Comparison of ENCODE assay signal across 29 cellular contexts in genomic region chr12:27851311-27851710, GRCh38.
"Had no signal": no experiment of that assay in that cellular context is flagged by ENCODE, and none has a peak within 500 bp of the region (broad histone marks: within the 10 kb centered on the region; RNA-seq: fewer than 3 reads in every experiment).

No MANE protein-coding gene starts in this region.

- DNase-seq: stimulated activated CD4-positive, alpha-beta T cell treated with anti-CD3 and anti-CD28 coated beads, Interleukin-2, amount 100 ng/mL, for 48 hours; stimulated activated CD4-positive, alpha-beta T cell treated with anti-CD3 and anti-CD28 coated beads, Interleukin-4, amount 100 ng/mL, for 1 hour; stimulated activated CD4-positive, alpha-beta T cell treated with anti-CD3 and anti-CD28 coated beads, Interleukin-4, amount 100 ng/mL, for 24 hours; stimulated activated CD4-positive, alpha-beta T cell treated with anti-CD3 and anti-CD28 coated beads, Interleukin-4, amount 100 ng/mL, for 4 hours; stimulated activated CD8-positive, alpha-beta memory T cell treated with anti-CD3 and anti-CD28 coated beads, Interleukin-4, amount 100 ng/mL, for 48 hours; stimulated activated naive B cell treated with anti-CD40 and anti-IgM and Interleukin-4, amounts not matched to agents 10 μg/mL and 1 μg/mL and 100 μg/mL, for 72 hours; stimulated activated naive CD4-positive, alpha-beta T cell; stimulated activated naive CD4-positive, alpha-beta T cell treated with Interleukin-2 at 50 U/mL for 16 hours; stimulated activated naive CD8-positive, alpha-beta T cell treated with anti-CD3 and anti-CD28 coated beads, Interleukin-15, amount 100 ng/mL, for 72 hours; stimulated activated naive CD8-positive, alpha-beta T cell treated with anti-CD3 and anti-CD28 coated beads, Interleukin-15, Interleukin-2, amounts not matched to agents 100 U/mL and 50 U/mL, for 24 hours; stomach; substantia nigra; testis; thyroid gland; tibial artery; transverse colon; trophoblast cell; upper lobe of left lung; upper lobe of right lung; uterus had no signal

- H3K9me3 Mint-ChIP-seq: stimulated activated effector memory CD8-positive, alpha-beta T cell treated with anti-CD3 and anti-CD28 coated beads, Interleukin-12 subunit alpha, Interleukin-12 subunit beta, amount 100 ng/mL, for 72 hours had no signal

- FAIRE-seq: urothelium cell line had no signal

- H3K27me3 ChIP-seq: stomach, suprapubic skin, testis, thyroid gland, tibial artery, tibial nerve, transverse colon, upper lobe of left lung, upper lobe of right lung, uterus, vagina had no signal

- H3K4me3 ChIP-seq: stomach, suprapubic skin, testis, thoracic aorta, thyroid gland, tibial artery, tibial nerve, transverse colon, upper lobe of left lung, upper lobe of right lung, uterus, vagina had no signal

- ATAC-seq: stimulated activated effector memory CD8-positive, alpha-beta T cell treated with anti-CD3 and anti-CD28 coated beads, Interleukin-12 subunit alpha, Interleukin-12 subunit beta, amount 100 ng/mL, for 72 hours; stimulated activated memory B cell treated with anti-CD40 and anti-IgM and Interleukin-4, amounts not matched to agents 10 μg/mL and 1 μg/mL and 100 μg/mL, for 72 hours; stimulated activated naive B cell treated with anti-CD40 and anti-IgM and Interleukin-4, amounts not matched to agents 10 μg/mL and 1 μg/mL and 100 μg/mL, for 72 hours; stimulated activated naive CD8-positive, alpha-beta T cell treated with anti-CD3 and anti-CD28 coated beads, Interleukin-15, amount 100 ng/mL, for 72 hours; stimulated activated naive CD8-positive, alpha-beta T cell treated with anti-CD3 and anti-CD28 coated beads, Interleukin-15, Interleukin-2, amounts not matched to agents 100 U/mL and 50 U/mL, for 24 hours; upper lobe of right lung had no signal

- H3K4me1 ChIP-seq: stomach, suprapubic skin, testis, thyroid gland, tibial artery, tibial nerve, transverse colon, upper lobe of left lung, upper lobe of right lung, uterus, vagina had no signal

- H3K36me3 Mint-ChIP-seq: stimulated activated effector memory CD8-positive, alpha-beta T cell treated with anti-CD3 and anti-CD28 coated beads, Interleukin-12 subunit alpha, Interleukin-12 subunit beta, amount 100 ng/mL, for 72 hours; stimulated activated memory B cell treated with anti-CD40 and anti-IgM and Interleukin-4, amounts not matched to agents 10 μg/mL and 1 μg/mL and 100 μg/mL, for 72 hours had no signal

- H3K27ac Mint-ChIP-seq: stimulated activated effector memory CD8-positive, alpha-beta T cell treated with anti-CD3 and anti-CD28 coated beads, Interleukin-12 subunit alpha, Interleukin-12 subunit beta, amount 100 ng/mL, for 72 hours; stimulated activated memory B cell treated with anti-CD40 and anti-IgM and Interleukin-4, amounts not matched to agents 10 μg/mL and 1 μg/mL and 100 μg/mL, for 72 hours; stimulated activated naive B cell treated with anti-CD40 and anti-IgM and Interleukin-4, amounts not matched to agents 10 μg/mL and 1 μg/mL and 100 μg/mL, for 72 hours; stimulated activated naive CD8-positive, alpha-beta T cell treated with anti-CD3 and anti-CD28 coated beads, Interleukin-15, amount 100 ng/mL, for 72 hours; stimulated activated naive CD8-positive, alpha-beta T cell treated with anti-CD3 and anti-CD28 coated beads, Interleukin-15, Interleukin-2, amounts not matched to agents 100 ng/mL and 50 ng/mL, for 24 hours; type B pancreatic cell had no signal

- H3K4me1 Mint-ChIP-seq: stimulated activated effector memory CD8-positive, alpha-beta T cell treated with anti-CD3 and anti-CD28 coated beads, Interleukin-12 subunit alpha, Interleukin-12 subunit beta, amount 100 ng/mL, for 72 hours; stimulated activated memory B cell treated with anti-CD40 and anti-IgM and Interleukin-4, amounts not matched to agents 10 μg/mL and 1 μg/mL and 100 μg/mL, for 72 hours; stimulated activated naive B cell treated with anti-CD40 and anti-IgM and Interleukin-4, amounts not matched to agents 10 μg/mL and 1 μg/mL and 100 μg/mL, for 72 hours; stimulated activated naive CD8-positive, alpha-beta T cell treated with anti-CD3 and anti-CD28 coated beads, Interleukin-15, amount 100 ng/mL, for 72 hours had no signal

- H3K36me3 ChIP-seq: stomach, suprapubic skin, thoracic aorta, thyroid gland, tibial artery, tibial nerve, transverse colon, upper lobe of left lung, upper lobe of right lung, uterus, vagina had no signal

- H3K9me3 ChIP-seq: stomach, suprapubic skin, testis, thyroid gland, tibial artery, transverse colon, upper lobe of left lung, upper lobe of right lung, uterus, vagina had no signal

- H3K4me3 Mint-ChIP-seq: stimulated activated effector memory CD8-positive, alpha-beta T cell treated with anti-CD3 and anti-CD28 coated beads, Interleukin-12 subunit alpha, Interleukin-12 subunit beta, amount 100 ng/mL, for 72 hours; stimulated activated memory B cell treated with anti-CD40 and anti-IgM and Interleukin-4, amounts not matched to agents 10 μg/mL and 1 μg/mL and 100 μg/mL, for 72 hours; stimulated activated naive B cell treated with anti-CD40 and anti-IgM and Interleukin-4, amounts not matched to agents 10 μg/mL and 1 μg/mL and 100 μg/mL, for 72 hours; stimulated activated naive CD8-positive, alpha-beta T cell treated with anti-CD3 and anti-CD28 coated beads, Interleukin-15, amount 100 ng/mL, for 72 hours; stimulated activated naive CD8-positive, alpha-beta T cell treated with anti-CD3 and anti-CD28 coated beads, Interleukin-15, Interleukin-2, amounts not matched to agents 100 ng/mL and 50 ng/mL, for 24 hours; type B pancreatic cell had no signal

- H3K27ac ChIP-seq: stomach, suprapubic skin, testis, thoracic aorta, thyroid gland, tibial artery, tibial nerve, transverse colon, upper lobe of left lung, upper lobe of right lung, uterus, vagina had no signal
